10 cellular contexts compared by ENCODE assay signal in the genomic region with DNA sequence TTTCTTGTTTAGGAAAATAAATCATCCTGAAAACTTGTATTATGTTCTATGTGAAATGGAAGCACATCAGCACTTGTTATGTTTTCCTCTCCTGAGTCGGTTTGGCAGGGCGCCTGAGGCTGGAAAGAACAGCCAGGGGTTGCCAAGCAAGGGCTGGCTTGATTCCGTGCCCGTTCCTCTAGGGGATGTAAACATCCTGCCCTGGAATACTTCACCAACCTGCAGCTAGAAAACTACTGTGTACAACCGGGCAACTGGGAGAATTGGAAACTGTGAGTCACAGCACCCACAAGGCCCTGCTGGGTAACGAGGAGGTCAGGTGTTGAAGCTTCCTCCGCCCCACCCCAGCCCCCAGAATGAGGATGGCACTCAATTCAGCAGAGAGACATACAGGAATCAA.
DNase-seq lines count a peak whose midpoint lies in the region; ATAC-seq, FAIRE-seq and TF ChIP-seq lines count a peak whose summit lies in the region.
"Had no signal": no experiment of that assay in that cellular context is flagged by ENCODE, and none has a peak within 500 bp of the region (broad histone marks: within the 10 kb centered on the region; RNA-seq: fewer than 3 reads in every experiment).

No MANE protein-coding gene starts in this region.

- H3K27me3 Mint-ChIP-seq in naive thymus-derived CD4-positive, alpha-beta T cell, result no peaks in the 10 kb centered on the region

- peak; percentile 72 for DNase-seq in COLO668 (lab: John Stamatoyannopoulos, UW; ENCODE audit: unreplicated experiment)
- DNase-seq in NCI-H2081 (lab: John Stamatoyannopoulos, UW), result peak; percentile 81 to 91
- DNase-seq in endothelial cell of umbilical vein (ENCODE audit: low read depth, low spot score), result peak; percentile 99
- peak; percentile 83 for DNase-seq in mucosa of gallbladder (ENCODE audit: low spot score)
- DNase-seq in MV-4-11 (lab: John Stamatoyannopoulos, UW), result no peak
- DNase-seq in naive thymus-derived CD4-positive, alpha-beta T cell, result no peak

- peaks cover 18% of the 10 kb centered on the region for H3K4me1 ChIP-seq in endothelial cell of umbilical vein (ENCODE audit: control insufficient read depth, extremely low read depth, insufficient read depth, low read length)
- peaks cover 0 to 15% of the 10 kb centered on the region in 2 donors for H3K4me1 ChIP-seq in naive thymus-derived CD4-positive, alpha-beta T cell (ENCODE audit: control insufficient read depth in 2 of 2, insufficient read depth in 2 of 2, low read length in 2 of 2)

- no TSS peak for BruUV-seq in endothelial cell of umbilical vein (replicated peaks; lab: Mats Ljungman, UMichigan)

- H3K36me3 Mint-ChIP-seq in naive thymus-derived CD4-positive, alpha-beta T cell, result peaks cover 0 to 10% (median 6%) of the 10 kb centered on the region in 5 donors

- ATAC-seq in GM19452 (IDR thresholded peaks at IDR 0.05; ENCODE audit: unreplicated experiment) (no peak), HG02610 (IDR thresholded peaks at IDR 0.05; ENCODE audit: unreplicated experiment) (no peak)
- ATAC-seq in naive thymus-derived CD4-positive, alpha-beta T cell, result no peak

- H3K4me3 Mint-ChIP-seq in naive thymus-derived CD4-positive, alpha-beta T cell, result no peak overlapping the region
- H3K4me3 Mint-ChIP-seq: neural crest cell had no signal

- no peak overlapping the region for H3K4me3 ChIP-seq in endothelial cell of umbilical vein (replicated peaks in 1 of 3; ENCODE audit: insufficient read depth in 1 of 3, low read depth in 1 of 3, low read length in 3 of 3)
- H3K4me3 ChIP-seq in naive thymus-derived CD4-positive, alpha-beta T cell (ENCODE audit: low read length), result no peak overlapping the region

- POLR2A ChIA-PET in endothelial cell of umbilical vein (lab: Charles Lee), result no interaction called here
- POLR2A ChIA-PET in naive thymus-derived CD4-positive, alpha-beta T cell (lab: Charles Lee), result no interaction called here

- no peaks in the 10 kb centered on the region for H3K79me2 ChIP-seq in endothelial cell of umbilical vein (ENCODE audit: control insufficient read depth, insufficient read depth, low read length)

- TF ChIP-seq POLR2A in endothelial cell of umbilical vein (IDR thresholded peaks at IDR 0.05; ENCODE audit: low read depth, low read length), result no peak

- H3K9me1 ChIP-seq in endothelial cell of umbilical vein (replicated peaks; ENCODE audit: control insufficient read depth, extremely low read depth, insufficient read depth, low read length), result no peaks in the 10 kb centered on the region

- H3K9me3 ChIP-seq in endothelial cell of umbilical vein (replicated peaks; ENCODE audit: control insufficient read depth, insufficient read depth, low read length), result no peaks in the 10 kb centered on the region
- H3K9me3 ChIP-seq in naive thymus-derived CD4-positive, alpha-beta T cell (ENCODE audit: control insufficient read depth in 2 of 3, low read length in 3 of 3), result no peaks in the 10 kb centered on the region

- dilution Hi-C loops in endothelial cell of umbilical vein (cut with MboI; ENCODE audit: extremely low pct_ligation_motif_present, low sequenced_read_pairs), result no loop called here

- intact Hi-C loops in endothelial cell of umbilical vein (cut with micrococcal nuclease), result no loop called here
- intact Hi-C loops in naive thymus-derived CD4-positive, alpha-beta T cell (cut with micrococcal nuclease), result no loop called here

- H3K27ac Mint-ChIP-seq in naive thymus-derived CD4-positive, alpha-beta T cell, result no peak overlapping the region

- CTCF ChIA-PET in endothelial cell of umbilical vein (lab: Charles Lee), result interaction anchor here (0.6 to 5.2 kb wide), 5 partner anchors 22 to 1120 kb away, joined by 3 to 28 read pairs (median 3); no protein-coding TSS in a partner anchor
- CTCF ChIA-PET in naive thymus-derived CD4-positive, alpha-beta T cell (lab: Charles Lee), result no interaction called here

- no peaks in the 10 kb centered on the region for H3K36me3 ChIP-seq in endothelial cell of umbilical vein (ENCODE audit: control insufficient read depth in 2 of 2, extremely low read depth in 1 of 2, insufficient read depth in 2 of 2, low read length in 2 of 2)
- H3K36me3 ChIP-seq in naive thymus-derived CD4-positive, alpha-beta T cell (ENCODE audit: control insufficient read depth in 2 of 3, insufficient read depth in 3 of 3, low read length in 3 of 3), result no peaks in the 10 kb centered on the region

- H3K4me1 Mint-ChIP-seq in naive thymus-derived CD4-positive, alpha-beta T cell, result peaks cover 7 to 36% (median 20%) of the 10 kb centered on the region in 7 donors

- peak overlapping the region; percentile 55 for H2AFZ ChIP-seq in endothelial cell of umbilical vein (ENCODE audit: low read depth, low read length)

- peak overlapping the region; percentile 32 for H3K27ac ChIP-seq in endothelial cell of umbilical vein (ENCODE audit: insufficient read depth, low read depth, low read length)
- no peak overlapping the region for H3K27ac ChIP-seq in naive thymus-derived CD4-positive, alpha-beta T cell (ENCODE audit: low read depth, low read length)

- peaks cover under 1 to 2% of the 10 kb centered on the region in 2 experiments for H3K27me3 ChIP-seq in endothelial cell of umbilical vein (ENCODE audit: control insufficient read depth in 2 of 2, insufficient read depth in 2 of 2, low read length in 2 of 2)
- no peaks in the 10 kb centered on the region for H3K27me3 ChIP-seq in naive thymus-derived CD4-positive, alpha-beta T cell (ENCODE audit: control insufficient read depth in 2 of 2, insufficient read depth in 2 of 2, low read length in 2 of 2)

- peak overlapping the region; percentile 61 for H3K4me2 ChIP-seq in endothelial cell of umbilical vein (ENCODE audit: insufficient read depth, low read length)

- TF ChIP-seq CTCF in endothelial cell of umbilical vein (IDR thresholded peaks at IDR 0.05; ENCODE audit: extremely low read depth in 1 of 2, insufficient read depth in 1 of 2, low read depth in 1 of 2, low read length in 2 of 2), result no peak

- no peaks in the 10 kb centered on the region for H3K9me3 Mint-ChIP-seq in naive thymus-derived CD4-positive, alpha-beta T cell
- H3K9me3 Mint-ChIP-seq: neural crest cell had no signal

- no peak overlapping the region for H3K9ac ChIP-seq in endothelial cell of umbilical vein (replicated peaks; ENCODE audit: extremely low read depth, insufficient read depth, low read length)

- H4K20me1 ChIP-seq in endothelial cell of umbilical vein (replicated peaks; ENCODE audit: control insufficient read depth, extremely low read depth, insufficient read depth, low read length), result no peaks in the 10 kb centered on the region

- FAIRE-seq in endothelial cell of umbilical vein (lab: Jason Lieb, UNC), result peak; percentile 98
- FAIRE-seq: HTR-8/SVneo had no signal

TF ChIP-seq in endothelial cell of umbilical vein, 7 proteins besides CTCF, POLR2A, EP300 and RAD21:
- no peak for TF ChIP-seq EZH2 (IDR thresholded peaks at IDR 0.05; ENCODE audit: borderline replicate concordance, low read depth, low read length, severe bottlenecking)
- peak; percentile 47 for TF ChIP-seq FOS (IDR thresholded peaks at IDR 0.05; ENCODE audit: borderline replicate concordance, insufficient read depth, low read length)
- TF ChIP-seq MYC (IDR thresholded peaks at IDR 0.05; ENCODE audit: low read depth, low read length), result no peak
- TF ChIP-seq JUN (IDR thresholded peaks at IDR 0.05; ENCODE audit: borderline replicate concordance, insufficient read depth, insufficient read length, low read depth), result peak; percentile 59
- TF ChIP-seq, protein P1, sequence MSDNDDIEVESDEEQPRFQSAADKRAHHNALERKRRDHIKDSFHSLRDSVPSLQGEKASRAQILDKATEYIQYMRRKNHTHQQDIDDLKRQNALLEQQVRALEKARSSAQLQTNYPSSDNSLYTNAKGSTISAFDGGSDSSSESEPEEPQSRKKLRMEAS (IDR thresholded peaks at IDR 0.05; ENCODE audit: insufficient read depth, insufficient read length), result no peak
- TF ChIP-seq GATA2 (IDR thresholded peaks at IDR 0.05; ENCODE audit: insufficient read depth, insufficient read length, low read depth, low read length), result no peak
- TF ChIP-seq POLR2AphosphoS5 (IDR thresholded peaks at IDR 0.05; ENCODE audit: insufficient read depth, low read depth, low read length), result no peak
TF ChIP-seq in endothelial cell of umbilical vein: peak in this region for 2.

Comparison
In these comparisons a context has a peak if more than half of its experiments do, and no peak if none do; other contexts are left out.
1. DNase-seq: peak in COLO668 (single experiment), NCI-H2081 (2 of 2), endothelial cell of umbilical vein (single experiment) and mucosa of gallbladder (single experiment); none in MV-4-11 (single experiment) and naive thymus-derived CD4-positive, alpha-beta T cell (0 of 9).